Comparison of ENCODE assay signal across 12 cellular contexts in genomic region chr9:113464286-113464660, GRCh38. TPM values are rescaled to one million over a fixed set of nuclear protein-coding genes. Genes with fewer than 3 reads are reported as not detected.
DNase-seq lines count a peak whose midpoint lies in the region; ATAC-seq and TF ChIP-seq lines count a peak whose summit lies in the region.
"Had no signal": no experiment of that assay in that cellular context is flagged by ENCODE, and none has a peak within 500 bp of the region (broad histone marks: within the 10 kb centered on the region; RNA-seq: fewer than 3 reads in every experiment).

No MANE protein-coding gene starts in this region.

- H3K27me3 Mint-ChIP-seq in H9 (ENCODE audit: low read depth) = peaks cover 35% of the 10 kb centered on the region
- no peaks in the 10 kb centered on the region for H3K27me3 Mint-ChIP-seq in activated T-helper 17 cell treated with anti-CD3 and anti-CD28 coated beads, Interleukin-2, amount 50 U/mL, for 72 hours
- H3K27me3 Mint-ChIP-seq in stimulated activated naive B cell treated with anti-CD40 and anti-IgM and Interleukin-4, amounts not matched to agents 10 μg/mL and 1 μg/mL and 100 μg/mL, for 72 hours = no peaks in the 10 kb centered on the region

- H3K23me2 ChIP-seq in H9 (ENCODE audit: insufficient read length, low read depth, low read length, poor library complexity, severe bottlenecking) = peaks cover 9% of the 10 kb centered on the region

- in situ Hi-C loops in gastrocnemius medialis (cut with MboI; ENCODE audit: low sequenced_read_pairs in 4 of 4) (no loop called here), ACHN (cut with HindIII; ENCODE audit: low pct_ligation_motif_present, low pct_unique_long_range_greater_than_20kb, low sequenced_read_pairs) (no loop called here)

- no peaks in the 10 kb centered on the region; a peak in 1 of 5 replicates for H3K9me3 Mint-ChIP-seq in H9
- no peaks in the 10 kb centered on the region for H3K9me3 Mint-ChIP-seq in activated T-helper 17 cell treated with anti-CD3 and anti-CD28 coated beads, Interleukin-2, amount 50 U/mL, for 72 hours
- H3K9me3 Mint-ChIP-seq in stimulated activated naive B cell treated with anti-CD40 and anti-IgM and Interleukin-4, amounts not matched to agents 10 μg/mL and 1 μg/mL and 100 μg/mL, for 72 hours = no peaks in the 10 kb centered on the region

- H2AFZ ChIP-seq in H9 (ENCODE audit: low read length) = no peak overlapping the region

- H3K9ac ChIP-seq in H9 (ENCODE audit: extremely low read depth, insufficient read length, low read length) = no peak overlapping the region
- H3K9ac ChIP-seq: KMS-11 had no signal

- H3K23ac ChIP-seq in H9 (ENCODE audit: insufficient read length, low read depth, low read length) = no peak overlapping the region

- no peaks in the 10 kb centered on the region for H3K36me3 ChIP-seq in gastrocnemius medialis

- no peak for TF ChIP-seq CTCF in H9 (conservative IDR thresholded peaks at IDR 0.05)
- TF ChIP-seq CTCF in gastrocnemius medialis (IDR thresholded peaks at IDR 0.05 in 4 of 5, conservative IDR thresholded peaks at IDR 0.05 in 1 of 5) = no peak

- H2BK120ac ChIP-seq in H9 (ENCODE audit: low read depth, low read length, poor library complexity, severe bottlenecking) = no peak overlapping the region

- no peaks in the 10 kb centered on the region for H3K36me3 Mint-ChIP-seq in H9 (ENCODE audit: insufficient read depth in 1 of 3, low read depth in 3 of 3)
- H3K36me3 Mint-ChIP-seq in activated T-helper 17 cell treated with anti-CD3 and anti-CD28 coated beads, Interleukin-2, amount 50 U/mL, for 72 hours (ENCODE audit: low read depth) = no peaks in the 10 kb centered on the region
- H3K36me3 Mint-ChIP-seq in stimulated activated naive B cell treated with anti-CD40 and anti-IgM and Interleukin-4, amounts not matched to agents 10 μg/mL and 1 μg/mL and 100 μg/mL, for 72 hours = no peaks in the 10 kb centered on the region

- H2BK15ac ChIP-seq in H9 (ENCODE audit: low read depth, low read length) = no peak overlapping the region

- H3K4me3 ChIP-seq in gastrocnemius medialis = peak overlapping the region in 3 of 4 donors; percentile 44 to 69 (median 51)

- WGBS in H9 (ENCODE audit: extremely low coverage, insufficient read length, low lambda C conversion rate) = no CpG with 5 or more reads among the region's 1 CpG

- no peak overlapping the region for H2AK5ac ChIP-seq in H9 (ENCODE audit: insufficient read length, low read length)

- TF ChIP-seq POLR2A in gastrocnemius medialis (IDR thresholded peaks at IDR 0.05) = no peak

- no peaks in the 10 kb centered on the region for H3K79me1 ChIP-seq in H9 (ENCODE audit: insufficient read depth, low read depth, low read length, poor library complexity, severe bottlenecking)

- no peak overlapping the region for H2BK20ac ChIP-seq in H9 (ENCODE audit: low read depth, low read length, poor library complexity, severe bottlenecking)

- H2BK12ac ChIP-seq in H9 (ENCODE audit: insufficient read length, low read depth, low read length) = no peak overlapping the region

- DNase-seq in H9 = no peak
- DNase-seq in islet precursor cell = peak; percentile 51
- no peak for DNase-seq in gastrocnemius medialis
- DNase-seq in amniotic stem cell (lab: John Stamatoyannopoulos, UW) = no peak
- no peak for DNase-seq in stimulated activated naive B cell treated with anti-CD40 and anti-IgM and Interleukin-4, amounts not matched to agents 10 μg/mL and 1 μg/mL and 100 μg/mL, for 72 hours
- no peak for DNase-seq in ACHN
- DNase-seq: effector memory CD4-positive, alpha-beta T cell; stimulated activated CD8-positive, alpha-beta memory T cell treated with anti-CD3 and anti-CD28 coated beads, Interleukin-4, amount 100 ng/mL, for 48 hours; T1000 had no signal

- no peak overlapping the region for H3K4ac ChIP-seq in H9 (ENCODE audit: low read depth, low read length)

- H3K27ac ChIP-seq in H9 (ENCODE audit: insufficient read length, low read depth, low read length) (no peak overlapping the region), gastrocnemius medialis (peak overlapping the region; percentile 74 to 87 (median 82))
- H3K27ac ChIP-seq: KMS-11 had no signal

- H3K4me3 Mint-ChIP-seq in H9 = peak overlapping the region; percentile 66 to 79
- H3K4me3 Mint-ChIP-seq in activated T-helper 17 cell treated with anti-CD3 and anti-CD28 coated beads, Interleukin-2, amount 50 U/mL, for 72 hours = peak overlapping the region; percentile 24
- no peak overlapping the region for H3K4me3 Mint-ChIP-seq in stimulated activated naive B cell treated with anti-CD40 and anti-IgM and Interleukin-4, amounts not matched to agents 10 μg/mL and 1 μg/mL and 100 μg/mL, for 72 hours

- H3K14ac ChIP-seq in H9 (ENCODE audit: insufficient read depth, low read length) = no peak overlapping the region

- H4K8ac ChIP-seq in H9 (replicated peaks; ENCODE audit: insufficient read length, low read depth, low read length) = no peak overlapping the region

- H3K56ac ChIP-seq in H9 (ENCODE audit: insufficient read length, low read depth, low read length) = no peak overlapping the region

- peak overlapping the region; percentile 76 for H3K4me2 ChIP-seq in H9 (ENCODE audit: insufficient read depth, insufficient read length, low read length)
- H3K4me2 ChIP-seq: KMS-11 had no signal

- peaks cover 6% of the 10 kb centered on the region; the same call in 1 of the 2 replicates for H3K4me1 ChIP-seq in H9 (ENCODE audit: insufficient read depth, low read length)
- H3K4me1 ChIP-seq in gastrocnemius medialis = peaks cover 11 to 38% of the 10 kb centered on the region in 2 donors

- no peak overlapping the region for H4K91ac ChIP-seq in H9 (ENCODE audit: insufficient read length, low read depth, low read length)

- H3K9me3 ChIP-seq in H9 (ENCODE audit: control insufficient read depth, low read depth, low read length) = no peaks in the 10 kb centered on the region
- H3K9me3 ChIP-seq in gastrocnemius medialis = no peaks in the 10 kb centered on the region

- no peaks in the 10 kb centered on the region for H4K20me1 ChIP-seq in H9 (ENCODE audit: control insufficient read depth, insufficient read depth, insufficient read length)

- H3K27ac Mint-ChIP-seq in H9 = no peak overlapping the region
- no peak overlapping the region for H3K27ac Mint-ChIP-seq in activated T-helper 17 cell treated with anti-CD3 and anti-CD28 coated beads, Interleukin-2, amount 50 U/mL, for 72 hours
- no peak overlapping the region for H3K27ac Mint-ChIP-seq in stimulated activated naive B cell treated with anti-CD40 and anti-IgM and Interleukin-4, amounts not matched to agents 10 μg/mL and 1 μg/mL and 100 μg/mL, for 72 hours

- intact Hi-C loops in gastrocnemius medialis (cut with DNase I; ENCODE audit: low total_unique reads) = loop anchor here (5.0 kb wide), 3 partner anchors 103 to 193 kb away; no protein-coding TSS in a partner anchor

- H2BK5ac ChIP-seq in H9 (ENCODE audit: insufficient read length, low read length) = no peak overlapping the region

- no peaks in the 10 kb centered on the region for H3K79me2 ChIP-seq in H9 (ENCODE audit: insufficient read depth, low read length)

- no peak overlapping the region for H4K5ac ChIP-seq in H9 (ENCODE audit: insufficient read length, low read depth, low read length)

- ATAC-seq in activated T-helper 17 cell treated with anti-CD3 and anti-CD28 coated beads, Interleukin-2, amount 50 U/mL, for 72 hours (replicated peaks) = no peak
- ATAC-seq in gastrocnemius medialis (no peak), GM21526 (IDR thresholded peaks at IDR 0.05; ENCODE audit: low FRiP score, unreplicated experiment) (no peak)
- no peak for ATAC-seq in stimulated activated naive B cell treated with anti-CD40 and anti-IgM and Interleukin-4, amounts not matched to agents 10 μg/mL and 1 μg/mL and 100 μg/mL, for 72 hours (replicated peaks)

- peaks cover 13% of the 10 kb centered on the region; the same call in 1 of the 2 replicates for H3K27me3 ChIP-seq in H9 (ENCODE audit: insufficient read depth, low read length)
- H3K27me3 ChIP-seq in gastrocnemius medialis = no peaks in the 10 kb centered on the region

- no peak overlapping the region for H3K18ac ChIP-seq in H9 (ENCODE audit: insufficient read length, low read depth, low read length)

- H3K4me1 Mint-ChIP-seq in H9 = peaks cover 25 to 28% of the 10 kb centered on the region in 2 experiments
- H3K4me1 Mint-ChIP-seq in activated T-helper 17 cell treated with anti-CD3 and anti-CD28 coated beads, Interleukin-2, amount 50 U/mL, for 72 hours = no peaks in the 10 kb centered on the region
- H3K4me1 Mint-ChIP-seq in stimulated activated naive B cell treated with anti-CD40 and anti-IgM and Interleukin-4, amounts not matched to agents 10 μg/mL and 1 μg/mL and 100 μg/mL, for 72 hours = no peaks in the 10 kb centered on the region

- H3T11ph ChIP-seq in H9 (ENCODE audit: low read length) = no peak overlapping the region

RNA-seq across cellular contexts. Expression of gene RGS3, which starts 0.7 kb away (rescaled TPM):
- total RNA-seq in H9 (2021) (12.1 and 13.9 TPM in 2 replicates), gastrocnemius medialis (10 to 100 TPM in 2 of 4 donors, 1 to 10 TPM in 2; 5.9 to 11.8 (median 9.8) TPM)
- total RNA-seq in activated T-helper 17 cell treated with anti-CD3 and anti-CD28 coated beads, Interleukin-2, amount 50 U/mL, for 72 hours = 10 to 100 TPM; 23.0 to 85.8 TPM

RNA-seq across cellular contexts. Expression of gene C9orf43, which starts 53.7 kb away (rescaled TPM):
- total RNA-seq in H9 (2021) = 0.24 and 0.57 TPM in 2 replicates
- under 1 TPM; 0.69 to 0.76 TPM for total RNA-seq in activated T-helper 17 cell treated with anti-CD3 and anti-CD28 coated beads, Interleukin-2, amount 50 U/mL, for 72 hours
- not detected for total RNA-seq in gastrocnemius medialis

RNA-seq across cellular contexts. Expression of gene POLE3, which starts 53.8 kb away (rescaled TPM):
- total RNA-seq in H9 (2021) (82.4 and 85.9 TPM in 2 replicates), gastrocnemius medialis (10 to 100 TPM; 42.9 to 66.4 (median 57.8) TPM)
- total RNA-seq in activated T-helper 17 cell treated with anti-CD3 and anti-CD28 coated beads, Interleukin-2, amount 50 U/mL, for 72 hours = 10 to 100 TPM; 35.5 to 85.2 TPM

Comparison
In these comparisons a context has a peak if more than half of its experiments do, and no peak if none do; other contexts are left out.
1. H3K4me3 Mint-ChIP-seq: peak in H9 (2 of 2) and activated T-helper 17 cell treated with anti-CD3 and anti-CD28 coated beads, Interleukin-2, amount 50 U/mL, for 72 hours (single experiment); none in stimulated activated naive B cell treated with anti-CD40 and anti-IgM and Interleukin-4, amounts not matched to agents 10 μg/mL and 1 μg/mL and 100 μg/mL, for 72 hours (0 of 2).